11 cellular contexts compared by ENCODE assay signal in genomic region chr9:87711857-87712800, GRCh38. TPM values are rescaled to one million over a fixed set of nuclear protein-coding genes. Genes with fewer than 3 reads are reported as not detected.
DNase-seq lines count a peak whose midpoint lies in the region; TF ChIP-seq lines count a peak whose summit lies in the region.
"Had no signal": no experiment of that assay in that cellular context is flagged by ENCODE, and none has a peak within 500 bp of the region (broad histone marks: within the 10 kb centered on the region; RNA-seq: fewer than 3 reads in every experiment).

No MANE protein-coding gene starts in this region.

- 87 to 90% methylated on average over 3 to 9 of the region's 9 CpGs for WGBS in endodermal cell (ENCODE audit: insufficient coverage in 1 of 2, insufficient read length in 1 of 2), 2 experiments

- peak; percentile 80 for DNase-seq in AG08396 (ENCODE audit: low spot score)
- DNase-seq in NCI-H226 = peak; percentile 67
- DNase-seq in endodermal cell = peak; percentile 65
- no peak for DNase-seq in T-helper 9 cell
- no peak for DNase-seq in NCI-H774 (lab: John Stamatoyannopoulos, UW)
- DNase-seq in GM10266 (ENCODE audit: extremely low spot score) = no peak
- DNase-seq in glutamatergic neuron = no peak
- DNase-seq: Kasumi-1, T-helper 2 cell had no signal

- H3K36me3 ChIP-seq in endodermal cell (ENCODE audit: control insufficient read depth, insufficient read depth, low read length) (peaks cover 20% of the 10 kb centered on the region), muscle layer of duodenum (ENCODE audit: control insufficient read depth in 1 of 2, insufficient read depth in 2 of 2, low read length in 2 of 2) (peaks cover 1 to 11% of the 10 kb centered on the region in 2 donors)

- no peak overlapping the region for H3K9ac ChIP-seq in endodermal cell (ENCODE audit: extremely low read depth, low read length, poor library complexity, severe bottlenecking)

- H3K4me1 ChIP-seq in endodermal cell (ENCODE audit: control insufficient read depth, insufficient read depth, low read length) = no peaks in the 10 kb centered on the region
- peaks cover 0 to 3% of the 10 kb centered on the region in 2 donors for H3K4me1 ChIP-seq in muscle layer of duodenum (ENCODE audit: control insufficient read depth in 1 of 2, insufficient read depth in 2 of 2, low read length in 2 of 2)

- no peak overlapping the region for H3K27ac ChIP-seq in endodermal cell (ENCODE audit: low read depth, low read length)
- peak overlapping the region; percentile 52 for H3K27ac ChIP-seq in muscle layer of duodenum (ENCODE audit: low read length)

- TF ChIP-seq CTCF in endodermal cell (conservative IDR thresholded peaks at IDR 0.05) (no peak), GM10266 (IDR thresholded peaks at IDR 0.05; ENCODE audit: control insufficient read depth, insufficient read depth, low read depth, missing control alignments) (no peak), glutamatergic neuron (IDR thresholded peaks at IDR 0.05; ENCODE audit: partially characterized antibody, unreplicated experiment) (no peak)

- H3K27ac Mint-ChIP-seq in endodermal cell (peak overlapping the region; percentile 72), glutamatergic neuron (ENCODE audit: unreplicated experiment) (no peak overlapping the region)

- H3K27me3 Mint-ChIP-seq in endodermal cell (ENCODE audit: insufficient read depth) = no peaks in the 10 kb centered on the region
- H3K27me3 Mint-ChIP-seq in glutamatergic neuron (ENCODE audit: unreplicated experiment) = peaks cover 10% of the 10 kb centered on the region

- H3K9me3 ChIP-seq in endodermal cell (ENCODE audit: control insufficient read depth, low read length) (no peaks in the 10 kb centered on the region), muscle layer of duodenum (ENCODE audit: control insufficient read depth in 1 of 2, low read length in 2 of 2) (no peaks in the 10 kb centered on the region)
- H3K9me3 ChIP-seq: body of pancreas had no signal

- no peak overlapping the region for H3K4me3 ChIP-seq in endodermal cell (ENCODE audit: low read length)
- no peak overlapping the region for H3K4me3 ChIP-seq in muscle layer of duodenum (ENCODE audit: low read depth in 1 of 2, low read length in 2 of 2)
- H3K4me3 ChIP-seq: body of pancreas had no signal

- peaks cover 23% of the 10 kb centered on the region for H3K36me3 Mint-ChIP-seq in endodermal cell (ENCODE audit: low read depth)
- H3K36me3 Mint-ChIP-seq in glutamatergic neuron (ENCODE audit: unreplicated experiment) = peaks cover 6% of the 10 kb centered on the region

- no peak overlapping the region for H3K4me3 Mint-ChIP-seq in endodermal cell
- no peak overlapping the region for H3K4me3 Mint-ChIP-seq in glutamatergic neuron (ENCODE audit: unreplicated experiment)

- no peaks in the 10 kb centered on the region for H3K27me3 ChIP-seq in endodermal cell (ENCODE audit: control insufficient read depth, insufficient read depth, low read length, poor library complexity, severe bottlenecking)
- no peaks in the 10 kb centered on the region for H3K27me3 ChIP-seq in muscle layer of duodenum (ENCODE audit: low read depth, low read length)
- H3K27me3 ChIP-seq: body of pancreas had no signal

- peaks cover 3% of the 10 kb centered on the region for H3K4me1 Mint-ChIP-seq in endodermal cell
- peaks cover 8% of the 10 kb centered on the region for H3K4me1 Mint-ChIP-seq in glutamatergic neuron (ENCODE audit: low read depth, unreplicated experiment)

- no peaks in the 10 kb centered on the region for H3K9me3 Mint-ChIP-seq in endodermal cell
- H3K9me3 Mint-ChIP-seq in glutamatergic neuron (ENCODE audit: unreplicated experiment) = peaks cover 10% of the 10 kb centered on the region

RNA-seq across cellular contexts. Expression of gene CTSL, which starts 13.8 kb away (rescaled TPM):
- total RNA-seq in endodermal cell (100 to 1,000 TPM in 1 of 2 donors, 10 to 100 TPM in 1; 81.2 to 131 TPM), glutamatergic neuron (ENCODE audit: unreplicated experiment) (28.7 TPM)
- 49.7 TPM for polyA plus RNA-seq in endodermal cell (2013, experiment 1 of 2)
- polyA plus RNA-seq in endodermal cell (2013, experiment 2 of 2) = 47.5 TPM

Comparison
In these comparisons a context has a peak if more than half of its experiments do, and no peak if none do; other contexts are left out.
1. DNase-seq: peak in AG08396 (single experiment), NCI-H226 (single experiment) and endodermal cell (single experiment); none in T-helper 9 cell (single experiment), NCI-H774 (single experiment), GM10266 (single experiment) and glutamatergic neuron (single experiment).